11 cellular contexts compared by ENCODE assay signal in the genomic region with DNA sequence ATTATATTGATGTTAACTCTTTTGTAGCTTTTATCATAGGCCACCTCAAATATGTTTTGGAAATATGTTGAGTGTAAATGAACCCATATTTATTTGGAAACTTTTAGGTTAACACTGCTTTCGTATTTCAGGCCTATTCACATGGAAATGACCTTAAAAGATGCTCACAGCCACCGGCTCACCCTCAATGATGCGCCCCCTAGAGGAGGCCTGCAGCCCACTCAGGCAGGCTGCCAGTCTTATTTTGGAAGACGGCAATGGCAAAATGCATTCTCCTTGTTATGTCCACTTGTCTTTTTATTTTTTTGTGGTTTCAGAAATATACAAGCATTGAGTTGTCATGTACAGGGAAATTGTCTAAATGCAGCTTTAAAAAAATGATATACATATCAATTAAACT.
A peak's percentile ranks its signal among the peaks of the same experiment; 100 is the strongest.
DNase-seq lines count a peak whose midpoint lies in the region; ATAC-seq and TF ChIP-seq lines count a peak whose summit lies in the region.
"Had no signal": no experiment of that assay in that cellular context is flagged by ENCODE, and none has a peak within 500 bp of the region (broad histone marks: within the 10 kb centered on the region; RNA-seq: fewer than 3 reads in every experiment).

No MANE protein-coding gene starts in this region.

- CTCF ChIA-PET in RWPE1 (lab: Yijun Ruan, JAX), result no interaction called here

- no peak for TF ChIP-seq POLR2A in lower leg skin (IDR thresholded peaks at IDR 0.05)

- peaks cover 2% of the 10 kb centered on the region; the same call in 1 of the 3 replicates for H3K9me3 Mint-ChIP-seq in GM23338
- H3K9me3 Mint-ChIP-seq: dendritic cell treated with granulocyte-macrophage colony-stimulating factor and Interleukin-4, amounts not matched to agents 40 ng/mL and 50 ng/mL, for 4 days had no signal

- DNase-seq in D341Med (ENCODE audit: low spot score), result peak; percentile 53
- peak; percentile 80 for DNase-seq in GM23338 (ENCODE audit: low spot score)
- DNase-seq in RWPE1 (ENCODE audit: low spot score), result no peak
- DNase-seq in hepatocyte (ENCODE audit: low spot score), result peak; percentile 15
- no peak for DNase-seq in COR-L47 (lab: John Stamatoyannopoulos, UW)
- no peak for DNase-seq in NCI-H128 (lab: John Stamatoyannopoulos, UW; ENCODE audit: unreplicated experiment)
- no peak for DNase-seq in lower leg skin (ENCODE audit: low spot score in 2 of 2)
- DNase-seq in activated T-cell treated with anti-CD3 and anti-CD28 coated beads, Interleukin-2, amount 50 U/mL, for 1 hour, result no peak
- DNase-seq: naive B cell; stimulated activated naive B cell treated with anti-CD40 and anti-IgM and Interleukin-4, amounts not matched to agents 10 μg/mL and 1 μg/mL and 100 μg/mL, for 72 hours had no signal

- H4K20me1 ChIP-seq in GM23338 (replicated peaks; ENCODE audit: insufficient read depth) (no peaks in the 10 kb centered on the region), hepatocyte (ENCODE audit: insufficient read depth, poor library complexity, severe bottlenecking) (no peaks in the 10 kb centered on the region)

- no peaks in the 10 kb centered on the region for H3K4me1 Mint-ChIP-seq in GM23338
- H3K4me1 Mint-ChIP-seq: naive B cell; stimulated activated naive B cell treated with anti-CD40 and anti-IgM and Interleukin-4, amounts not matched to agents 10 μg/mL and 1 μg/mL and 100 μg/mL, for 72 hours had no signal

- H3K9me3 ChIP-seq in hepatocyte (ENCODE audit: low read depth), result no peaks in the 10 kb centered on the region

- H3K4me2 ChIP-seq in GM23338, result no peak overlapping the region
- no peak overlapping the region for H3K4me2 ChIP-seq in hepatocyte

- H3F3A ChIP-seq in GM23338 (replicated peaks; ENCODE audit: low read depth), result no peaks in the 10 kb centered on the region

- whole genome bisulfite sequencing in hepatocyte (ENCODE audit: low lambda C conversion rate, missing lambda C conversion rate), result 41% methylated on average over 4 of the region's 4 CpGs
- WGBS in lower leg skin, 2 donors, result 34 to 41% methylated on average over 4 of the region's 4 CpGs

- TF ChIP-seq CTCF in GM23338 (conservative IDR thresholded peaks at IDR 0.05; ENCODE audit: low read depth in 2 of 2) (peak; percentile 88), RWPE1 (conservative IDR thresholded peaks at IDR 0.05; ENCODE audit: low read depth) (peak; percentile 30), hepatocyte (IDR thresholded peaks at IDR 0.05; ENCODE audit: poor library complexity) (peak; percentile 47), lower leg skin (IDR thresholded peaks at IDR 0.05) (no peak)

- H3K27ac ChIP-seq in GM23338 (ENCODE audit: low read depth) (no peak overlapping the region), RWPE1 (no peak overlapping the region), hepatocyte (no peak overlapping the region)

- H3K9me2 ChIP-seq in GM23338 (ENCODE audit: insufficient read depth) (no peaks in the 10 kb centered on the region), hepatocyte (replicated peaks; ENCODE audit: insufficient read depth) (no peaks in the 10 kb centered on the region)

- H3K27me3 ChIP-seq in GM23338 (ENCODE audit: insufficient read depth) (no peaks in the 10 kb centered on the region), hepatocyte (no peaks in the 10 kb centered on the region)

- H3K4me3 Mint-ChIP-seq in GM23338, result no peak overlapping the region
- H3K4me3 Mint-ChIP-seq: dendritic cell treated with granulocyte-macrophage colony-stimulating factor and Interleukin-4, amounts not matched to agents 40 ng/mL and 50 ng/mL, for 4 days; naive B cell; stimulated activated naive B cell treated with anti-CD40 and anti-IgM and Interleukin-4, amounts not matched to agents 10 μg/mL and 1 μg/mL and 100 μg/mL, for 72 hours had no signal

- POLR2A ChIA-PET in RWPE1 (lab: Yijun Ruan, JAX; ENCODE audit: low non-redundant PET), result no interaction called here

- H3K27ac Mint-ChIP-seq in GM23338, result no peak overlapping the region
- H3K27ac Mint-ChIP-seq: dendritic cell treated with granulocyte-macrophage colony-stimulating factor and Interleukin-4, amounts not matched to agents 40 ng/mL and 50 ng/mL, for 4 days; naive B cell; stimulated activated naive B cell treated with anti-CD40 and anti-IgM and Interleukin-4, amounts not matched to agents 10 μg/mL and 1 μg/mL and 100 μg/mL, for 72 hours had no signal

- H3K79me2 ChIP-seq in GM23338 (replicated peaks; ENCODE audit: insufficient read depth) (no peaks in the 10 kb centered on the region), hepatocyte (no peaks in the 10 kb centered on the region)

- H3K4me1 ChIP-seq in GM23338 (ENCODE audit: insufficient read depth), result no peaks in the 10 kb centered on the region
- no peaks in the 10 kb centered on the region for H3K4me1 ChIP-seq in hepatocyte (ENCODE audit: insufficient read depth)

- peak; percentile 85 for ATAC-seq in GM23338
- ATAC-seq: stimulated activated naive B cell treated with anti-CD40 and anti-IgM and Interleukin-4, amounts not matched to agents 10 μg/mL and 1 μg/mL and 100 μg/mL, for 72 hours had no signal

- no peaks in the 10 kb centered on the region for H3K36me3 ChIP-seq in GM23338 (ENCODE audit: insufficient read depth)
- H3K36me3 ChIP-seq in hepatocyte (replicated peaks; ENCODE audit: insufficient read depth, low read depth), result no peaks in the 10 kb centered on the region

- H3K4me3 ChIP-seq in GM23338 (no peak overlapping the region), hepatocyte (no peak overlapping the region), lower leg skin (ENCODE audit: low read depth, poor library complexity, severe bottlenecking) (no peak overlapping the region)

- intact Hi-C loops in lower leg skin (cut with DNase I; ENCODE audit: low total_unique reads), result no loop called here

- H3K27me3 Mint-ChIP-seq in GM23338 (ENCODE audit: insufficient read depth, low read depth, poor library complexity), result peaks cover 2% of the 10 kb centered on the region
- H3K27me3 Mint-ChIP-seq: dendritic cell treated with granulocyte-macrophage colony-stimulating factor and Interleukin-4, amounts not matched to agents 40 ng/mL and 50 ng/mL, for 4 days; naive B cell; stimulated activated naive B cell treated with anti-CD40 and anti-IgM and Interleukin-4, amounts not matched to agents 10 μg/mL and 1 μg/mL and 100 μg/mL, for 72 hours had no signal

- H2AFZ ChIP-seq in GM23338, result no peak overlapping the region
- no peak overlapping the region for H2AFZ ChIP-seq in hepatocyte

- H3K36me3 Mint-ChIP-seq in GM23338 (ENCODE audit: low read depth), result no peaks in the 10 kb centered on the region
- H3K36me3 Mint-ChIP-seq: naive B cell; stimulated activated naive B cell treated with anti-CD40 and anti-IgM and Interleukin-4, amounts not matched to agents 10 μg/mL and 1 μg/mL and 100 μg/mL, for 72 hours had no signal

TF ChIP-seq in GM23338, 12 proteins besides CTCF, POLR2A, EP300 and RAD21 (continues in another document):
- no peak for TF ChIP-seq EZH2phosphoT487 (IDR thresholded peaks at IDR 0.05; ENCODE audit: unreplicated experiment)
- TF ChIP-seq, protein P1, sequence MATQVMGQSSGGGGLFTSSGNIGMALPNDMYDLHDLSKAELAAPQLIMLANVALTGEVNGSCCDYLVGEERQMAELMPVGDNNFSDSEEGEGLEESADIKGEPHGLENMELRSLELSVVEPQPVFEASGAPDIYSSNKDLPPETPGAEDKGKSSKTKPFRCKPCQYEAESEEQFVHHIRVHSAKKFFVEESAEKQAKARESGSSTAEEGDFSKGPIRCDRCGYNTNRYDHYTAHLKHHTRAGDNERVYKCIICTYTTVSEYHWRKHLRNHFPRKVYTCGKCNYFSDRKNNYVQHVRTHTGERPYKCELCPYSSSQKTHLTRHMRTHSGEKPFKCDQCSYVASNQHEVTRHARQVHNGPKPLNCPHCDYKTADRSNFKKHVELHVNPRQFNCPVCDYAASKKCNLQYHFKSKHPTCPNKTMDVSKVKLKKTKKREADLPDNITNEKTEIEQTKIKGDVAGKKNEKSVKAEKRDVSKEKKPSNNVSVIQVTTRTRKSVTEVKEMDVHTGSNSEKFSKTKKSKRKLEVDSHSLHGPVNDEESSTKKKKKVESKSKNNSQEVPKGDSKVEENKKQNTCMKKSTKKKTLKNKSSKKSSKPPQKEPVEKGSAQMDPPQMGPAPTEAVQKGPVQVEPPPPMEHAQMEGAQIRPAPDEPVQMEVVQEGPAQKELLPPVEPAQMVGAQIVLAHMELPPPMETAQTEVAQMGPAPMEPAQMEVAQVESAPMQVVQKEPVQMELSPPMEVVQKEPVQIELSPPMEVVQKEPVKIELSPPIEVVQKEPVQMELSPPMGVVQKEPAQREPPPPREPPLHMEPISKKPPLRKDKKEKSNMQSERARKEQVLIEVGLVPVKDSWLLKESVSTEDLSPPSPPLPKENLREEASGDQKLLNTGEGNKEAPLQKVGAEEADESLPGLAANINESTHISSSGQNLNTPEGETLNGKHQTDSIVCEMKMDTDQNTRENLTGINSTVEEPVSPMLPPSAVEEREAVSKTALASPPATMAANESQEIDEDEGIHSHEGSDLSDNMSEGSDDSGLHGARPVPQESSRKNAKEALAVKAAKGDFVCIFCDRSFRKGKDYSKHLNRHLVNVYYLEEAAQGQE (IDR thresholded peaks at IDR 0.05; ENCODE audit: unreplicated experiment), result no peak
- TF ChIP-seq CREB1 (CRISPR knock-in tag; IDR thresholded peaks at IDR 0.05; ENCODE audit: low read depth), result no peak
- no peak for TF ChIP-seq ZNF114 (CRISPR knock-in tag; IDR thresholded peaks at IDR 0.05)
- no peak for TF ChIP-seq EZH2 (IDR thresholded peaks at IDR 0.05; ENCODE audit: low read depth, unreplicated experiment)

Comparison
In these comparisons a context has a peak if more than half of its experiments do, and no peak if none do; other contexts are left out.
1. DNase-seq: peak in D341Med (single experiment), GM23338 (single experiment) and hepatocyte (single experiment); none in RWPE1 (single experiment), COR-L47 (single experiment), NCI-H128 (single experiment), lower leg skin (0 of 2) and activated T-cell treated with anti-CD3 and anti-CD28 coated beads, Interleukin-2, amount 50 U/mL, for 1 hour (single experiment).
2. CTCF ChIP-seq: peak in GM23338 (2 of 2), RWPE1 (single experiment) and hepatocyte (single experiment); none in lower leg skin (0 of 3).